In genomic region chr3:141575879-141576743, GRCh38 we compare ENCODE assay signal across 8 cellular contexts.
DNase-seq lines count a peak whose midpoint lies in the region; ATAC-seq and TF ChIP-seq lines count a peak whose summit lies in the region.

No MANE protein-coding gene starts in this region.

- TF ChIP-seq CTCF in OCI-LY7 (conservative IDR thresholded peaks at IDR 0.05; ENCODE audit: low read length), result peak; percentile 82
- peak; percentile 45 for TF ChIP-seq CTCF in colonic mucosa (IDR thresholded peaks at IDR 0.05)
- peak; percentile 53 for TF ChIP-seq CTCF in natural killer cell (IDR thresholded peaks at IDR 0.05)

- intact Hi-C loops in activated CD4-positive, alpha-beta T cell treated with anti-CD3 and anti-CD28 coated beads, Interleukin-2, amount 10 ng/mL, durations not matched to agents 24 days and 14 days (cut with micrococcal nuclease), result loop anchor here (2.0 to 10.0 kb wide), 3 partner anchors 71 to 423 kb away; no protein-coding TSS in a partner anchor
- intact Hi-C loops in OCI-LY7 (cut with micrococcal nuclease; ENCODE audit: unreplicated experiment), result loop anchor here (5.0 to 10.0 kb wide), 2 partner anchors 71 to 339 kb away; no protein-coding TSS in a partner anchor
- intact Hi-C loops in colonic mucosa (cut with DNase I), result loop anchor here (5.0 to 10.0 kb wide), 2 partner anchors 161 to 329 kb away; partner anchors contain the start of gene RNF7
- intact Hi-C loops in natural killer cell (cut with micrococcal nuclease), result loop anchor here (5.0 kb wide), 1 partner anchor 336 kb away; no protein-coding TSS in a partner anchor

- H2AFZ ChIP-seq in OCI-LY7 (ENCODE audit: low read length), result no peak overlapping the region

- BruUV-seq in OCI-LY7 (replicated peaks; lab: Mats Ljungman, UMichigan), result no TSS peak

- peak overlapping the region in 1 of 2 donors; percentile 21 for H3K9ac ChIP-seq in colonic mucosa (ENCODE audit: low read depth in 2 of 2, low read length in 2 of 2)

- H3K27me3 Mint-ChIP-seq in activated CD4-positive, alpha-beta T cell treated with anti-CD3 and anti-CD28 coated beads, Interleukin-2, amount 10 ng/mL, durations not matched to agents 24 days and 14 days, result no peaks in the 10 kb centered on the region
- no peaks in the 10 kb centered on the region for H3K27me3 Mint-ChIP-seq in natural killer cell (ENCODE audit: low read depth in 2 of 2)

- H3K9me2 ChIP-seq in OCI-LY7 (ENCODE audit: insufficient read depth, low read length), result no peaks in the 10 kb centered on the region

- H3K4me3 ChIP-seq in OCI-LY7 (ENCODE audit: low read depth, low read length, poor library complexity, severe bottlenecking) (no peak overlapping the region), colonic mucosa (no peak overlapping the region)

- peak overlapping the region; percentile 20 for H3K4me3 Mint-ChIP-seq in activated CD4-positive, alpha-beta T cell treated with anti-CD3 and anti-CD28 coated beads, Interleukin-2, amount 10 ng/mL, durations not matched to agents 24 days and 14 days
- H3K4me3 Mint-ChIP-seq in natural killer cell, result peak overlapping the region; percentile 43

- POLR2A ChIA-PET in OCI-LY7 (lab: Charles Lee), result interaction anchor here (0.9 to 2.1 kb wide), 2 partner anchors 10 to 15 kb away, joined by 3 to 10 read pairs; no protein-coding TSS in a partner anchor

- no peak for DNase-seq in activated CD4-positive, alpha-beta T cell treated with anti-CD3 and anti-CD28 coated beads, Interleukin-2, amount 10 ng/mL, durations not matched to agents 24 days and 14 days
- no peak for DNase-seq in activated CD4-positive, alpha-beta T cell treated with anti-CD3 and anti-CD28 coated beads for 48 hours
- DNase-seq in OCI-LY7 (ENCODE audit: low spot score), result peak; percentile 37
- DNase-seq in colonic mucosa, result no peak
- DNase-seq in natural killer cell, result no peak
- no peak for DNase-seq in caudate nucleus (lab: John Stamatoyannopoulos, UW)

- H3K9me3 ChIP-seq in OCI-LY7 (ENCODE audit: low read length) (no peaks in the 10 kb centered on the region), colonic mucosa (no peaks in the 10 kb centered on the region)

- H3K36me3 ChIP-seq in OCI-LY7 (ENCODE audit: insufficient read depth, low read length) (peaks cover 64% of the 10 kb centered on the region), colonic mucosa (no peaks in the 10 kb centered on the region)

- H3K4me1 Mint-ChIP-seq in activated CD4-positive, alpha-beta T cell treated with anti-CD3 and anti-CD28 coated beads, Interleukin-2, amount 10 ng/mL, durations not matched to agents 24 days and 14 days, result peaks cover 7% of the 10 kb centered on the region
- peaks cover 6 to 7% of the 10 kb centered on the region in 2 donors for H3K4me1 Mint-ChIP-seq in natural killer cell

- peak overlapping the region; percentile 46 for H3K4me2 ChIP-seq in OCI-LY7 (ENCODE audit: low read length)

- no peaks in the 10 kb centered on the region for H4K20me1 ChIP-seq in OCI-LY7 (ENCODE audit: insufficient read depth, low read length)

- H3K27ac ChIP-seq in OCI-LY7 (ENCODE audit: low read depth, low read length, poor library complexity, severe bottlenecking) (no peak overlapping the region), colonic mucosa (no peak overlapping the region), caudate nucleus (ENCODE audit: low read depth, low read length) (no peak overlapping the region)

- H3K4me1 ChIP-seq in OCI-LY7 (ENCODE audit: insufficient read depth, low read length, poor library complexity, severe bottlenecking) (peaks cover 7% of the 10 kb centered on the region), colonic mucosa (no peaks in the 10 kb centered on the region)

- H3K79me2 ChIP-seq in OCI-LY7 (ENCODE audit: insufficient read depth, low read depth, low read length), result no peaks in the 10 kb centered on the region

- H3K36me3 Mint-ChIP-seq in activated CD4-positive, alpha-beta T cell treated with anti-CD3 and anti-CD28 coated beads, Interleukin-2, amount 10 ng/mL, durations not matched to agents 24 days and 14 days (ENCODE audit: low read depth), result peaks cover 44% of the 10 kb centered on the region
- H3K36me3 Mint-ChIP-seq in natural killer cell, result peaks cover 7% of the 10 kb centered on the region

- peak overlapping the region; percentile 8 for H3K27ac Mint-ChIP-seq in activated CD4-positive, alpha-beta T cell treated with anti-CD3 and anti-CD28 coated beads, Interleukin-2, amount 10 ng/mL, durations not matched to agents 24 days and 14 days
- peak overlapping the region; percentile 86 to 89 for H3K27ac Mint-ChIP-seq in natural killer cell

- H3K9me3 Mint-ChIP-seq in activated CD4-positive, alpha-beta T cell treated with anti-CD3 and anti-CD28 coated beads, Interleukin-2, amount 10 ng/mL, durations not matched to agents 24 days and 14 days, result no peaks in the 10 kb centered on the region
- no peaks in the 10 kb centered on the region for H3K9me3 Mint-ChIP-seq in natural killer cell

- ATAC-seq in HG02852 (IDR thresholded peaks at IDR 0.05; ENCODE audit: unreplicated experiment) (peak; percentile 56), natural killer cell (peak; percentile 80 to 82 (median 81)), HG02610 (IDR thresholded peaks at IDR 0.05; ENCODE audit: unreplicated experiment) (no peak)

- CTCF ChIA-PET in OCI-LY7 (lab: Charles Lee; ENCODE audit: unreplicated experiment), result no interaction called here

- no peaks in the 10 kb centered on the region for H3K27me3 ChIP-seq in colonic mucosa
